ENCODE assay signal across 7 cellular contexts in genomic region chr12:120228291-120229070, GRCh38. TPM values are rescaled to one million over a fixed set of nuclear protein-coding genes. Genes with fewer than 3 reads are reported as not detected.
DNase-seq lines count a peak whose midpoint lies in the region; ATAC-seq, FAIRE-seq and TF ChIP-seq lines count a peak whose summit lies in the region.

No MANE protein-coding gene starts in this region.

- H3K9me3 ChIP-seq in kidney (ENCODE audit: control insufficient read depth in 1 of 2, low read length in 2 of 2), result no peaks in the 10 kb centered on the region

- peak; percentile 99 for TF ChIP-seq CTCF in kidney (IDR thresholded peaks at IDR 0.05; ENCODE audit: borderline replicate concordance, extremely low read depth, insufficient read depth)

- peak; percentile 84 for DNase-seq in GM18507 (ENCODE audit: extremely low spot score, insufficient read length, low read depth)
- DNase-seq in NCI-H345 treated with DMSO at 0.1 percent for 48 hours (lab: John Stamatoyannopoulos, UW; ENCODE audit: unreplicated experiment), result peak; percentile 44
- peak; percentile 84 for DNase-seq in activated CD4-positive, alpha-beta T cell treated with anti-CD3 and anti-CD28 coated beads for 1 hour
- DNase-seq in cerebellar nuclear complex (lab: John Stamatoyannopoulos, UW), result peak; percentile 48 to 65
- peak; percentile 93 for DNase-seq in kidney
- peak; percentile 94 for DNase-seq in stimulated activated CD4-positive, alpha-beta T cell treated with anti-CD3 and anti-CD28 coated beads, Interleukin-15, amount 100 ng/mL, for 24 hours

- FAIRE-seq in GM18507 (lab: Jason Lieb, UNC), result peak; percentile 60
- FAIRE-seq in kidney (lab: Jason Lieb, UNC), result no peak

- intact Hi-C loops in kidney (cut with DNase I), result loop anchor here (5.0 kb wide), 1 partner anchor 34 kb away; no protein-coding TSS in a partner anchor

- H3K36me3 ChIP-seq in kidney (ENCODE audit: control insufficient read depth in 1 of 2, insufficient read depth in 2 of 2, low read length in 2 of 2), result peaks cover 7 to 14% of the 10 kb centered on the region in 2 donors

- H3K4me1 ChIP-seq in kidney (ENCODE audit: control insufficient read depth in 1 of 2, insufficient read depth in 1 of 2, low read depth in 1 of 2, low read length in 2 of 2), result peaks cover 73 to 74% of the 10 kb centered on the region in 2 donors

- peak overlapping the region; percentile 84 to 92 for H3K27ac ChIP-seq in kidney (ENCODE audit: low read depth in 2 of 2, low read length in 2 of 2)

- ATAC-seq in HG03139 (IDR thresholded peaks at IDR 0.05; ENCODE audit: unreplicated experiment), result peak; percentile 58

- H3K4me3 ChIP-seq in kidney (ENCODE audit: low read length in 2 of 2), result peak overlapping the region; percentile 21 to 48

- peak overlapping the region in 1 of 2 donors; percentile 65 for H3K9ac ChIP-seq in kidney (ENCODE audit: low read length in 2 of 2)

RNA-seq across cellular contexts. Expression of gene RPLP0, which starts 27.6 kb away (rescaled TPM):
- 1,384 TPM for total RNA-seq in kidney
- polyA plus RNA-seq in kidney (ENCODE audit: insufficient read depth, low read depth, low replicate concordance), result 1,654 TPM

RNA-seq across cellular contexts. Expression of gene GCN1, which starts 34.0 kb away (rescaled TPM):
- total RNA-seq in kidney, result 77.6 TPM
- polyA plus RNA-seq in kidney (ENCODE audit: insufficient read depth, low read depth, low replicate concordance), result 12.2 TPM

RNA-seq across cellular contexts. Expression of gene PXN, which starts 37.0 kb away (rescaled TPM):
- 133 TPM for total RNA-seq in kidney
- polyA plus RNA-seq in kidney (ENCODE audit: insufficient read depth, low read depth, low replicate concordance), result 57.1 TPM

Comparison
In these comparisons a context has a peak if more than half of its experiments do, and no peak if none do; other contexts are left out.
1. Peak in every context shown above with its lines: DNase-seq, ATAC-seq, H3K4me3 ChIP-seq and H3K27ac ChIP-seq.
2. DNase-seq: peak in every context shown above with its lines; median percentile 94 in stimulated activated CD4-positive, alpha-beta T cell treated with anti-CD3 and anti-CD28 coated beads, Interleukin-15, amount 100 ng/mL, for 24 hours; 93 in kidney; 84 in GM18507; 84 in activated CD4-positive, alpha-beta T cell treated with anti-CD3 and anti-CD28 coated beads for 1 hour; 56 in cerebellar nuclear complex; 44 in NCI-H345 treated with DMSO at 0.1 percent for 48 hours.